ENCODE assay signal across 20 cellular contexts in genomic region chr14:103460415-103460814, GRCh38.
"Had no signal": no experiment of that assay in that cellular context is flagged by ENCODE, and none has a peak within 500 bp of the region (broad histone marks: within the 10 kb centered on the region; RNA-seq: fewer than 3 reads in every experiment).

No MANE protein-coding gene starts in this region.

- H3K9me3 Mint-ChIP-seq: nephron progenitor cell had no signal

- H3K4me3 Mint-ChIP-seq: nephron progenitor cell had no signal

- H3K4me3 ChIP-seq: heart left ventricle, lung, psoas muscle, right lobe of liver, spleen, stomach, thoracic aorta, transverse colon had no signal

- H3K4me1 ChIP-seq: psoas muscle had no signal

- ATAC-seq: heart left ventricle, left colon, left ventricle myocardium superior, psoas muscle, right lobe of liver had no signal

- H3K27me3 ChIP-seq: heart left ventricle, right lobe of liver, spleen, stomach, transverse colon had no signal

- H3K27ac ChIP-seq: heart left ventricle, psoas muscle, right lobe of liver, spleen, stomach, thoracic aorta, transverse colon had no signal

- H3K9me3 ChIP-seq: heart left ventricle, psoas muscle, right lobe of liver, spleen, stomach, thoracic aorta, transverse colon had no signal

- DNase-seq: effector memory CD4-positive, alpha-beta T cell; heart left ventricle; hippocampal formation; left colon; left ventricle myocardium superior; mesenchymal stem cell; midbrain; nephron progenitor cell; psoas muscle; retina; right lobe of liver; spleen; stimulated activated CD4-positive, alpha-beta T cell treated with anti-CD3 and anti-CD28 coated beads, Interleukin-15, amount 100 ng/mL, for 24 hours; stimulated activated CD4-positive, alpha-beta T cell treated with anti-CD3 and anti-CD28 coated beads, Interleukin-1b, Interleukin-23, amount 100 ng/mL, for 48 hours; stimulated activated CD4-positive, alpha-beta T cell treated with anti-CD3 and anti-CD28 coated beads, Interleukin-4, amount 100 ng/mL, for 24 hours; stomach; substantia nigra; transverse colon had no signal

- H3K27ac Mint-ChIP-seq: nephron progenitor cell had no signal
